11 cellular contexts compared by ENCODE assay signal in the genomic region with DNA sequence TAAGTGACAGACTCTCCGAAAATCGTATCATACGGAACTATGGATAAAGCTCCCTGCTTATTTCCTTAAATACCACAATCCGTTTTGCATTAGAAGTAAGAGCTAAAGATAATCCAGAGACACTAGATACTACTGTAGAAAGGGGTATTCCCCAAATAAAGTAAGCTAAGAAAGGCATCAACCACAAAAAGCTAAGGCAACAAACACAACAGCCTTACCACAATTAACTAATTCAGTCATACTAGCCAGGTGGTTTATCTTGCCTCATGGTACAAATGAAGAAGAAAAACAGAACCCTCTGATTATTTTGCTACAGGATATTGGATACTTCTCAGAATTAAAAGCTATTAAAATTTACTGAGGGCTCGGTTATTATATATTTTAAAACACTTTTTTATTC. TPM values are rescaled to one million over a fixed set of nuclear protein-coding genes. Genes with fewer than 3 reads are reported as not detected.
A peak's percentile ranks its signal among the peaks of the same experiment; 100 is the strongest.
DNase-seq lines count a peak whose midpoint lies in the region; ATAC-seq and TF ChIP-seq lines count a peak whose summit lies in the region.
"Had no signal": no experiment of that assay in that cellular context is flagged by ENCODE, and none has a peak within 500 bp of the region (broad histone marks: within the 10 kb centered on the region; RNA-seq: fewer than 3 reads in every experiment).

No MANE protein-coding gene starts in this region.

- POLR2A ChIA-PET in WTC11 (lab: Charles Lee): no interaction called here

- H3K9me3 ChIP-seq in body of pancreas: no peaks in the 10 kb centered on the region

- H3K36me3 ChIP-seq in body of pancreas (replicated peaks in 1 of 2; ENCODE audit: insufficient read depth in 1 of 2, low read depth in 2 of 2): no peaks in the 10 kb centered on the region
- H3K36me3 ChIP-seq: cardiac muscle cell had no signal

- no peak overlapping the region for H3K4me3 Mint-ChIP-seq in WTC11

- H3K27me3 ChIP-seq in body of pancreas: no peaks in the 10 kb centered on the region
- H3K27me3 ChIP-seq: cardiac muscle cell had no signal

- ATAC-seq in GM18517 (IDR thresholded peaks at IDR 0.05; ENCODE audit: unreplicated experiment) (peak; percentile 92), GM21390 (IDR thresholded peaks at IDR 0.05; ENCODE audit: unreplicated experiment) (peak; percentile 74), HG03175 (IDR thresholded peaks at IDR 0.05; ENCODE audit: unreplicated experiment) (peak; percentile 85), WTC11 (no peak), body of pancreas (no peak)

- no peak for TF ChIP-seq POLR2A in body of pancreas (IDR thresholded peaks at IDR 0.05)

- H3K4me1 Mint-ChIP-seq in WTC11: peaks cover 35% of the 10 kb centered on the region

- no peak overlapping the region for H3K4me3 ChIP-seq in body of pancreas
- H3K4me3 ChIP-seq: cardiac muscle cell had no signal

- no peaks in the 10 kb centered on the region for H3K27me3 Mint-ChIP-seq in WTC11 (ENCODE audit: low read depth)

- no peak overlapping the region for H3K27ac ChIP-seq in body of pancreas
- H3K27ac ChIP-seq: cardiac muscle cell had no signal

- 66 to 75% methylated on average over 5 of the region's 5 CpGs for WGBS in body of pancreas, 2 donors

- H3K36me3 Mint-ChIP-seq in WTC11: no peaks in the 10 kb centered on the region

- H3K9me3 Mint-ChIP-seq in WTC11: no peaks in the 10 kb centered on the region

- CTCF ChIA-PET in WTC11 (lab: Charles Lee): interaction anchor here (0.8 kb wide), 1 partner anchor 240 kb away, joined by 4 read pairs; no protein-coding TSS in a partner anchor

- H3K27ac Mint-ChIP-seq in WTC11: no peak overlapping the region; the same call in 1 of the 2 replicates

- DNase-seq in central memory CD4-positive, alpha-beta T cell: peak; percentile 35
- DNase-seq in WTC11 (ENCODE audit: low spot score) (no peak), DMS79 (lab: John Stamatoyannopoulos, UW) (no peak), activated gamma-delta T cell treated with Interleukin-2 at 50 U/mL for 16 hours (no peak), body of pancreas (no peak)
- DNase-seq: NCI-H1092, retina had no signal

- H3K4me1 ChIP-seq in body of pancreas: peaks cover 19% of the 10 kb centered on the region

- TF ChIP-seq CTCF in WTC11 (IDR thresholded peaks at IDR 0.05) (no peak), body of pancreas (IDR thresholded peaks at IDR 0.05) (no peak)

- intact Hi-C loops in body of pancreas (cut with DNase I): no loop called here

TF ChIP-seq in WTC11, 78 proteins besides CTCF, POLR2A, EP300 and RAD21:
- TF ChIP-seq, protein P1, sequence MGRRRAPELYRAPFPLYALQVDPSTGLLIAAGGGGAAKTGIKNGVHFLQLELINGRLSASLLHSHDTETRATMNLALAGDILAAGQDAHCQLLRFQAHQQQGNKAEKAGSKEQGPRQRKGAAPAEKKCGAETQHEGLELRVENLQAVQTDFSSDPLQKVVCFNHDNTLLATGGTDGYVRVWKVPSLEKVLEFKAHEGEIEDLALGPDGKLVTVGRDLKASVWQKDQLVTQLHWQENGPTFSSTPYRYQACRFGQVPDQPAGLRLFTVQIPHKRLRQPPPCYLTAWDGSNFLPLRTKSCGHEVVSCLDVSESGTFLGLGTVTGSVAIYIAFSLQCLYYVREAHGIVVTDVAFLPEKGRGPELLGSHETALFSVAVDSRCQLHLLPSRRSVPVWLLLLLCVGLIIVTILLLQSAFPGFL (CRISPR knock-in tag; IDR thresholded peaks at IDR 0.05; ENCODE audit: borderline replicate concordance): no peak
- TF ChIP-seq, protein P2, sequence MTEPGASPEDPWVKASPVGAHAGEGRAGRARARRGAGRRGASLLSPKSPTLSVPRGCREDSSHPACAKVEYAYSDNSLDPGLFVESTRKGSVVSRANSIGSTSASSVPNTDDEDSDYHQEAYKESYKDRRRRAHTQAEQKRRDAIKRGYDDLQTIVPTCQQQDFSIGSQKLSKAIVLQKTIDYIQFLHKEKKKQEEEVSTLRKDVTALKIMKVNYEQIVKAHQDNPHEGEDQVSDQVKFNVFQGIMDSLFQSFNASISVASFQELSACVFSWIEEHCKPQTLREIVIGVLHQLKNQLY (CRISPR knock-in tag; IDR thresholded peaks at IDR 0.05): no peak
- TF ChIP-seq JAZF1 (CRISPR knock-in tag; IDR thresholded peaks at IDR 0.05) (no peak), ZNF121 (CRISPR knock-in tag; IDR thresholded peaks at IDR 0.05) (no peak), ZNF396 (CRISPR knock-in tag; IDR thresholded peaks at IDR 0.05; ENCODE audit: borderline replicate concordance) (no peak), ESRRA (CRISPR knock-in tag; IDR thresholded peaks at IDR 0.05; ENCODE audit: borderline replicate concordance) (no peak), PRRX2 (CRISPR knock-in tag; IDR thresholded peaks at IDR 0.05) (no peak), NR3C1 (CRISPR knock-in tag; conservative IDR thresholded peaks at IDR 0.05; ENCODE audit: low read depth) (no peak)
- TF ChIP-seq, protein P3, sequence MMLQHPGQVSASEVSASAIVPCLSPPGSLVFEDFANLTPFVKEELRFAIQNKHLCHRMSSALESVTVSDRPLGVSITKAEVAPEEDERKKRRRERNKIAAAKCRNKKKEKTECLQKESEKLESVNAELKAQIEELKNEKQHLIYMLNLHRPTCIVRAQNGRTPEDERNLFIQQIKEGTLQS (CRISPR knock-in tag; conservative IDR thresholded peaks at IDR 0.05): no peak
- TF ChIP-seq, protein P4, sequence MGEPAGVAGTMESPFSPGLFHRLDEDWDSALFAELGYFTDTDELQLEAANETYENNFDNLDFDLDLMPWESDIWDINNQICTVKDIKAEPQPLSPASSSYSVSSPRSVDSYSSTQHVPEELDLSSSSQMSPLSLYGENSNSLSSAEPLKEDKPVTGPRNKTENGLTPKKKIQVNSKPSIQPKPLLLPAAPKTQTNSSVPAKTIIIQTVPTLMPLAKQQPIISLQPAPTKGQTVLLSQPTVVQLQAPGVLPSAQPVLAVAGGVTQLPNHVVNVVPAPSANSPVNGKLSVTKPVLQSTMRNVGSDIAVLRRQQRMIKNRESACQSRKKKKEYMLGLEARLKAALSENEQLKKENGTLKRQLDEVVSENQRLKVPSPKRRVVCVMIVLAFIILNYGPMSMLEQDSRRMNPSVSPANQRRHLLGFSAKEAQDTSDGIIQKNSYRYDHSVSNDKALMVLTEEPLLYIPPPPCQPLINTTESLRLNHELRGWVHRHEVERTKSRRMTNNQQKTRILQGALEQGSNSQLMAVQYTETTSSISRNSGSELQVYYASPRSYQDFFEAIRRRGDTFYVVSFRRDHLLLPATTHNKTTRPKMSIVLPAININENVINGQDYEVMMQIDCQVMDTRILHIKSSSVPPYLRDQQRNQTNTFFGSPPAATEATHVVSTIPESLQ (CRISPR knock-in tag; IDR thresholded peaks at IDR 0.05): no peak
- TF ChIP-seq, protein P5, sequence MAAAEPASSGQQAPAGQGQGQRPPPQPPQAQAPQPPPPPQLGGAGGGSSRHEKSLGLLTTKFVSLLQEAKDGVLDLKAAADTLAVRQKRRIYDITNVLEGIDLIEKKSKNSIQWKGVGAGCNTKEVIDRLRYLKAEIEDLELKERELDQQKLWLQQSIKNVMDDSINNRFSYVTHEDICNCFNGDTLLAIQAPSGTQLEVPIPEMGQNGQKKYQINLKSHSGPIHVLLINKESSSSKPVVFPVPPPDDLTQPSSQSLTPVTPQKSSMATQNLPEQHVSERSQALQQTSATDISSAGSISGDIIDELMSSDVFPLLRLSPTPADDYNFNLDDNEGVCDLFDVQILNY (CRISPR knock-in tag; IDR thresholded peaks at IDR 0.05): no peak

RNA-seq across cellular contexts. Expression of a gene that starts 14.1 kb away (rescaled TPM):
- total RNA-seq in WTC11 (2021) (13.2 to 14.1 TPM (median 13.7 TPM) in 3 replicates), body of pancreas (10 to 100 TPM; 11.2 to 11.5 TPM)

RNA-seq across cellular contexts. Expression of a gene that starts 14.3 kb away (rescaled TPM):
- total RNA-seq in WTC11 (2021) (8.1 to 9.9 TPM (median 8.6 TPM) in 3 replicates), body of pancreas (10 to 100 TPM; 28.3 to 29.8 TPM)

Comparison
In these comparisons a context has a peak if more than half of its experiments do, and no peak if none do; other contexts are left out.
1. ATAC-seq: peak in GM18517 (single experiment), GM21390 (single experiment) and HG03175 (single experiment); none in WTC11 (single experiment) and body of pancreas (single experiment).